ENCODE assay signal across 10 cellular contexts in the genomic region with DNA sequence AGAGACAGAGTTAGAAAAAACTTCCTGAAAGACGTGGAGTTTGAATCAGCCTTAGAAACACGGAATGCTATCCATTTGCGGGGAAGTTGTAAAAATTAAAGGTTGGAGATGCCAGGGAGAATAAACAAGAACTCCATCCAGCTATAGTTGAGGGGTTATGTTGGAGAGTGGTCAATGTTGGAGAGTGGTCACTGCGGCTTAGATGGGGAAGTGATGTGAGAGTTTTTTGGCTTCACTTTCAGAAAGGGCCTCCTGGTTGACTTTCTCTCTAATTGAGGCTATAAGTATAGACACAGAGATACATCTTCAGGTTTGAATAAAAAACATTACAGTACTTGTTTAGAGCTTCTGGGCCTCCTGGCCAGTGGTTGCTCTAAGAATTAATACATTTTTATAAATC. TPM values are rescaled to one million over a fixed set of nuclear protein-coding genes. Genes with fewer than 3 reads are reported as not detected.
DNase-seq lines count a peak whose midpoint lies in the region; ATAC-seq and TF ChIP-seq lines count a peak whose summit lies in the region.
"Had no signal": no experiment of that assay in that cellular context is flagged by ENCODE, and none has a peak within 500 bp of the region (broad histone marks: within the 10 kb centered on the region; RNA-seq: fewer than 3 reads in every experiment).

No MANE protein-coding gene starts in this region.

- TF ChIP-seq POLR2A in gastroesophageal sphincter (IDR thresholded peaks at IDR 0.05) (no peak), vagina (IDR thresholded peaks at IDR 0.05) (no peak)

- no peak for ATAC-seq in activated CD8-positive, alpha-beta memory T cell treated with anti-CD3 and anti-CD28 coated beads, Interleukin-2, amount 10 ng/mL, durations not matched to agents 7 days and 5 days
- ATAC-seq in gastroesophageal sphincter, result no peak
- ATAC-seq in activated CD4-positive, CD25-positive, alpha-beta regulatory T cell treated with anti-CD3 and anti-CD28 coated beads, Interleukin-2, amount 50 U/mL, for 24 hours, result no peak

- intact Hi-C loops in vagina (cut with DNase I), result no loop called here

- H3K36me3 ChIP-seq in SU-DHL-6 (ENCODE audit: low read length) (0 out of 2 replicates have a peak, but pooled peaks cover 4% of the 10 kb centered on the region), gastroesophageal sphincter (peaks cover 0 to 9% of the 10 kb centered on the region in 2 donors), skeletal muscle satellite cell (ENCODE audit: insufficient read depth, low read length) (no peaks in the 10 kb centered on the region), vagina (peaks cover 0 to 6% of the 10 kb centered on the region in 2 donors)
- H3K36me3 ChIP-seq: adrenal gland had no signal

- DNase-seq in activated CD8-positive, alpha-beta memory T cell treated with anti-CD3 and anti-CD28 coated beads, Interleukin-2, amount 10 ng/mL, durations not matched to agents 7 days and 5 days, result no peak
- DNase-seq in activated CD8-positive, alpha-beta memory T cell treated with anti-CD3 and anti-CD28 coated beads for 24 hours, result no peak
- no peak for DNase-seq in activated naive CD4-positive, alpha-beta T cell treated with anti-CD3 and anti-CD28 coated beads, Interleukin-2, amount 50 U/mL, for 16 hours
- DNase-seq in vagina (ENCODE audit: extremely low spot score in 2 of 2), result no peak
- DNase-seq: NCI-H2081 treated with DMSO at 0.1 percent for 48 hours had no signal

- H3K27me3 ChIP-seq in SU-DHL-6 (ENCODE audit: low read length), result no peaks in the 10 kb centered on the region
- no peaks in the 10 kb centered on the region for H3K27me3 ChIP-seq in gastroesophageal sphincter
- H3K27me3 ChIP-seq in skeletal muscle satellite cell (ENCODE audit: control insufficient read depth, insufficient read depth, low read length), result no peaks in the 10 kb centered on the region
- no peaks in the 10 kb centered on the region for H3K27me3 ChIP-seq in vagina
- H3K27me3 ChIP-seq: adrenal gland had no signal

- H3K9me3 ChIP-seq in SU-DHL-6 (ENCODE audit: insufficient read depth, low read length) (no peaks in the 10 kb centered on the region), gastroesophageal sphincter (no peaks in the 10 kb centered on the region), skeletal muscle satellite cell (replicated peaks; ENCODE audit: low read length) (no peaks in the 10 kb centered on the region), vagina (no peaks in the 10 kb centered on the region)
- H3K9me3 ChIP-seq: adrenal gland had no signal

- WGBS in gastroesophageal sphincter (ENCODE audit: low coverage in 1 of 2), 2 donors, result 36 to 65% methylated on average over 4 of the region's 4 CpGs

- no peaks in the 10 kb centered on the region for H3K9me2 ChIP-seq in SU-DHL-6 (replicated peaks; ENCODE audit: insufficient read depth, low read length)

- H3K4me1 ChIP-seq in gastroesophageal sphincter (peaks cover 0 to 11% (median 3%) of the 10 kb centered on the region in 3 donors), skeletal muscle satellite cell (ENCODE audit: control insufficient read depth, insufficient read depth, low read length) (peaks cover 6% of the 10 kb centered on the region), vagina (peaks cover 7% of the 10 kb centered on the region)

- H2AFZ ChIP-seq in SU-DHL-6 (ENCODE audit: low read depth, low read length, severe bottlenecking), result peak overlapping the region; percentile 97

- H3K27ac ChIP-seq in SU-DHL-6 (ENCODE audit: low read depth, low read length) (no peak overlapping the region), gastroesophageal sphincter (peak overlapping the region in 3 of 4 donors; percentile 89 to 91 (median 90)), vagina (no peak overlapping the region)

- no peaks in the 10 kb centered on the region for H3K9me3 Mint-ChIP-seq in activated CD8-positive, alpha-beta memory T cell treated with anti-CD3 and anti-CD28 coated beads, Interleukin-2, amount 10 ng/mL, durations not matched to agents 7 days and 5 days (ENCODE audit: low read depth)

- no peaks in the 10 kb centered on the region for H3F3A ChIP-seq in SU-DHL-6 (ENCODE audit: insufficient read depth)

- CTCF ChIA-PET in activated CD8-positive, alpha-beta memory T cell treated with anti-CD3 and anti-CD28 coated beads, Interleukin-2, amount 10 ng/mL, durations not matched to agents 7 days and 5 days (lab: Charles Lee), result interaction anchor here (1.1 to 2.3 kb wide), 2 partner anchors 108 to 214 kb away, joined by 3 to 18 read pairs; partner anchors contain the start of gene TCTN3

- H4K20me1 ChIP-seq in SU-DHL-6 (ENCODE audit: low read depth, low read length), result no peaks in the 10 kb centered on the region

- peaks cover 13% of the 10 kb centered on the region for H3K4me1 Mint-ChIP-seq in activated CD8-positive, alpha-beta memory T cell treated with anti-CD3 and anti-CD28 coated beads, Interleukin-2, amount 10 ng/mL, durations not matched to agents 7 days and 5 days

- no peak overlapping the region for H3K27ac Mint-ChIP-seq in activated CD8-positive, alpha-beta memory T cell treated with anti-CD3 and anti-CD28 coated beads, Interleukin-2, amount 10 ng/mL, durations not matched to agents 7 days and 5 days

- H3K4me3 Mint-ChIP-seq in activated CD8-positive, alpha-beta memory T cell treated with anti-CD3 and anti-CD28 coated beads, Interleukin-2, amount 10 ng/mL, durations not matched to agents 7 days and 5 days, result peak overlapping the region; percentile 86

- TF ChIP-seq CTCF in SU-DHL-6 (IDR thresholded peaks at IDR 0.05; ENCODE audit: insufficient read depth, low read length, poor library complexity, severe bottlenecking) (no peak), gastroesophageal sphincter (IDR thresholded peaks at IDR 0.05) (no peak), vagina (IDR thresholded peaks at IDR 0.05) (no peak)

- peaks cover 16% of the 10 kb centered on the region for H3K27me3 Mint-ChIP-seq in activated CD8-positive, alpha-beta memory T cell treated with anti-CD3 and anti-CD28 coated beads, Interleukin-2, amount 10 ng/mL, durations not matched to agents 7 days and 5 days

- H3K9ac ChIP-seq in SU-DHL-6 (ENCODE audit: low read length), result no peak overlapping the region
- H3K9ac ChIP-seq in skeletal muscle satellite cell (ENCODE audit: low read depth, low read length), result no peak overlapping the region

- H3K4me3 ChIP-seq in SU-DHL-6 (ENCODE audit: insufficient read depth, low read length, poor library complexity, severe bottlenecking), result no peak overlapping the region
- H3K4me3 ChIP-seq in gastroesophageal sphincter, result peak overlapping the region in 1 of 2 donors; percentile 58
- H3K4me3 ChIP-seq in skeletal muscle satellite cell (ENCODE audit: low read length), result peak overlapping the region; percentile 79
- peak overlapping the region in 1 of 2 donors; percentile 84 for H3K4me3 ChIP-seq in vagina

- no peak for TF ChIP-seq EP300 in gastroesophageal sphincter (IDR thresholded peaks at IDR 0.05)

- H3K4me2 ChIP-seq in SU-DHL-6 (ENCODE audit: low read depth, low read length, poor library complexity, severe bottlenecking) (peak overlapping the region; percentile 76), skeletal muscle satellite cell (ENCODE audit: low read length) (peak overlapping the region; percentile 85)

- peaks cover 5% of the 10 kb centered on the region for H3K36me3 Mint-ChIP-seq in activated CD8-positive, alpha-beta memory T cell treated with anti-CD3 and anti-CD28 coated beads, Interleukin-2, amount 10 ng/mL, durations not matched to agents 7 days and 5 days

- H3K79me2 ChIP-seq in SU-DHL-6 (ENCODE audit: insufficient read depth, low read length), result peaks cover 12% of the 10 kb centered on the region; the same call in 1 of the 2 replicates

RNA-seq across cellular contexts. Expression of gene CC2D2B, which starts 0.7 kb away (rescaled TPM):
- total RNA-seq in activated CD8-positive, alpha-beta memory T cell treated with anti-CD3 and anti-CD28 coated beads, Interleukin-2, amount 10 ng/mL, durations not matched to agents 7 days and 5 days, result 1 to 10 TPM; 3.0 to 4.2 TPM
- total RNA-seq in gastroesophageal sphincter, result 1 to 10 TPM; 1.7 to 5.0 (median 2.4) TPM
- total RNA-seq in skeletal muscle satellite cell (2012; rRNA removed), result 0.44 and 0.76 TPM in 2 replicates
- total RNA-seq in vagina, result 2.5 TPM

Comparison
In these comparisons a context has a peak if more than half of its experiments do, and no peak if none do; other contexts are left out.
1. H3K27ac ChIP-seq: peak in gastroesophageal sphincter (3 of 4); none in SU-DHL-6 (single experiment) and vagina (single experiment).